ENCODE assay signal across 22 cellular contexts in the genomic region with DNA sequence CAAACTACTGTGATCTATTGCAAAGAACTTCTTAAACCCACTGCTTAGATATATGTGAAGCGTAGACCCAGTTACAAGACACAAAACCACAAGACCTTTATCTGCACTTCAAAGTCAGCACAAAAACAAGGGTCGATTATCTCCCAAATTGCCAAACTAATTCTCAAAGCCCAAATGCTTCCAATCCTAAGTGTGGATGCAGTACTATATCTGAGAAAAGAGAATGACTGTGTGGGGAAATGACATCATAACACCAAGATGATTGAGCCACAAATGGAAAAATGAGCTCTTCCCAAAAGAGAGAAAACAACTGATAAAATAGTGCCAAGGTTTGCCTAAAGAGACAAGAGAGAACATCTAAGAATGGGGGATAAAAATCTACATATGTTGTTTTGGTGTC.
DNase-seq lines count a peak whose midpoint lies in the region; ATAC-seq, FAIRE-seq and TF ChIP-seq lines count a peak whose summit lies in the region.
"Had no signal": no experiment of that assay in that cellular context is flagged by ENCODE, and none has a peak within 500 bp of the region (broad histone marks: within the 10 kb centered on the region; RNA-seq: fewer than 3 reads in every experiment).

No MANE protein-coding gene starts in this region.

- H3K4me1 ChIP-seq in DOHH2 (ENCODE audit: control insufficient read depth, low read length) (peaks cover 84% of the 10 kb centered on the region), OCI-LY7 (ENCODE audit: insufficient read depth, low read length, poor library complexity, severe bottlenecking) (peaks cover 24% of the 10 kb centered on the region), H1 (replicated peaks in 1 of 4; ENCODE audit: control insufficient read depth in 3 of 4, insufficient read depth in 4 of 4, low read length in 3 of 4) (peaks cover 0 to 4% (median 3%) of the 10 kb centered on the region in 4 experiments; a peak in 2 of 7 replicates)

- H3F3A ChIP-seq in DOHH2 (ENCODE audit: control insufficient read depth, insufficient read depth) = peaks cover 24% of the 10 kb centered on the region

- H3K4me3 ChIP-seq in DOHH2 (ENCODE audit: low read length) = peak overlapping the region; percentile 81
- no peak overlapping the region for H3K4me3 ChIP-seq in OCI-LY7 (ENCODE audit: low read depth, low read length, poor library complexity, severe bottlenecking)
- no peak overlapping the region for H3K4me3 ChIP-seq in H1 (ENCODE audit: extremely low read depth in 1 of 4, insufficient read depth in 2 of 4, low read depth in 3 of 4, low read length in 4 of 4)

- TF ChIP-seq POLR2A in H1 (IDR thresholded peaks at IDR 0.05; ENCODE audit: control extremely low read depth in 1 of 2, low read depth in 2 of 2, low read length in 2 of 2) = no peak

- H2BK120ac ChIP-seq in H1 (replicated peaks; ENCODE audit: low read depth, low read length) = no peak overlapping the region

- no peak overlapping the region for H2BK5ac ChIP-seq in H1 (ENCODE audit: low read depth, low read length)

- H3K4ac ChIP-seq in H1 (replicated peaks; ENCODE audit: insufficient read length, low read depth, low read length) = no peak overlapping the region

- ATAC-seq in stimulated activated effector memory CD8-positive, alpha-beta T cell treated with anti-CD3 and anti-CD28 coated beads, Interleukin-12 subunit alpha, Interleukin-12 subunit beta, amount 100 ng/mL, for 72 hours = no peak
- ATAC-seq in GM21381 (IDR thresholded peaks at IDR 0.05; ENCODE audit: unreplicated experiment) = no peak
- ATAC-seq in activated CD8-positive, alpha-beta T cell treated with anti-CD3 and anti-CD28 coated beads for 36 hours = no peak

- H3K14ac ChIP-seq in H1 (ENCODE audit: insufficient read length) = no peak overlapping the region

- no peak overlapping the region for H3K23ac ChIP-seq in H1 (ENCODE audit: insufficient read length)

- H3K27ac ChIP-seq in DOHH2 (ENCODE audit: low read depth, low read length) = peak overlapping the region; percentile 97
- H3K27ac ChIP-seq in OCI-LY7 (ENCODE audit: low read depth, low read length, poor library complexity, severe bottlenecking) = no peak overlapping the region
- H3K27ac ChIP-seq in H1 (ENCODE audit: low read depth, low read length) = no peak overlapping the region

- no peak overlapping the region for H4K8ac ChIP-seq in H1 (ENCODE audit: extremely low read depth, insufficient read depth, low read length)

- no peak overlapping the region for H3K18ac ChIP-seq in H1 (ENCODE audit: extremely low read depth, low read length)

- no peaks in the 10 kb centered on the region for H3K27me3 ChIP-seq in DOHH2 (ENCODE audit: control insufficient read depth, low read length)
- H3K27me3 ChIP-seq in H1 (replicated peaks in 1 of 4; ENCODE audit: control insufficient read depth in 3 of 4, extremely low read depth in 1 of 4, insufficient read depth in 3 of 4, low read length in 3 of 4) = no peaks in the 10 kb centered on the region; a peak in 1 of 7 replicates

- peaks cover 15% of the 10 kb centered on the region for H3K9me3 Mint-ChIP-seq in nephron progenitor cell
- no peaks in the 10 kb centered on the region for H3K9me3 Mint-ChIP-seq in stimulated activated effector memory CD8-positive, alpha-beta T cell treated with anti-CD3 and anti-CD28 coated beads, Interleukin-12 subunit alpha, Interleukin-12 subunit beta, amount 100 ng/mL, for 72 hours
- H3K9me3 Mint-ChIP-seq in activated CD8-positive, alpha-beta T cell treated with anti-CD3 and anti-CD28 coated beads for 36 hours = no peaks in the 10 kb centered on the region
- H3K9me3 Mint-ChIP-seq: activated naive CD8-positive, alpha-beta T cell treated with anti-CD3 and anti-CD28 coated beads, Interleukin-2, amount 10 ng/mL, durations not matched to agents 7 days and 5 days; activated T-helper 1 cell treated with anti-CD3 and anti-CD28 coated beads, Interleukin-12 subunit alpha, Interleukin-12 subunit beta, Interleukin-2, Interleukin-4 antibody, amounts not matched to agents 30 ng/mL and 10 ng/mL and 1 ng/mL, durations not matched to agents 14 hours and 24 hours and 36 hours; stimulated activated naive CD8-positive, alpha-beta T cell treated with anti-CD3 and anti-CD28 coated beads, Interleukin-15, Interleukin-2, amounts not matched to agents 100 ng/mL and 50 ng/mL, for 24 hours had no signal

- intact Hi-C loops in OCI-LY7 (cut with micrococcal nuclease; ENCODE audit: unreplicated experiment) = no loop called here
- intact Hi-C loops in activated CD8-positive, alpha-beta T cell treated with anti-CD3 and anti-CD28 coated beads for 36 hours (cut with micrococcal nuclease) = loop anchor here (10.0 kb wide), 1 partner anchor 59 kb away; no protein-coding TSS in a partner anchor

- WGBS in H1 (ENCODE audit: extremely low coverage in 1 of 2, insufficient coverage in 1 of 2, insufficient read length in 1 of 2, insufficient replicate concordance in 2 of 2, low coverage in 1 of 2, low lambda C conversion rate in 2 of 2, missing lambda C conversion rate in 1 of 2), 2 experiments = 43% methylated on average over 2 of the region's 2 CpGs; no CpG with 5 or more reads in 1 of the 2 experiments

- H3K4me2 ChIP-seq in DOHH2 (ENCODE audit: low read length) (peak overlapping the region; percentile 98), OCI-LY7 (ENCODE audit: low read length) (peak overlapping the region; percentile 59; the same call in 1 of the 2 replicates), H1 (ENCODE audit: insufficient read depth in 1 of 2, low read depth in 2 of 2, low read length in 2 of 2) (no peak overlapping the region)

- no peaks in the 10 kb centered on the region for H3K79me1 ChIP-seq in H1 (ENCODE audit: low read depth, low read length)

- no peak overlapping the region for H2BK20ac ChIP-seq in H1 (ENCODE audit: low read length)

- H2BK15ac ChIP-seq in H1 (ENCODE audit: low read length) = no peak overlapping the region

- no peak for TF ChIP-seq RAD21 in H1 (IDR thresholded peaks at IDR 0.05 in 1 of 2, conservative IDR thresholded peaks at IDR 0.05 in 1 of 2; ENCODE audit: low read depth in 2 of 2, low read length in 2 of 2)

- H3K27ac Mint-ChIP-seq in nephron progenitor cell = peak overlapping the region; percentile 92
- H3K27ac Mint-ChIP-seq in stimulated activated effector memory CD8-positive, alpha-beta T cell treated with anti-CD3 and anti-CD28 coated beads, Interleukin-12 subunit alpha, Interleukin-12 subunit beta, amount 100 ng/mL, for 72 hours = no peak overlapping the region
- no peak overlapping the region for H3K27ac Mint-ChIP-seq in activated CD8-positive, alpha-beta T cell treated with anti-CD3 and anti-CD28 coated beads for 36 hours
- H3K27ac Mint-ChIP-seq: activated naive CD8-positive, alpha-beta T cell treated with anti-CD3 and anti-CD28 coated beads, Interleukin-2, amount 10 ng/mL, durations not matched to agents 7 days and 5 days; activated T-helper 1 cell treated with anti-CD3 and anti-CD28 coated beads, Interleukin-12 subunit alpha, Interleukin-12 subunit beta, Interleukin-2, Interleukin-4 antibody, amounts not matched to agents 30 ng/mL and 10 ng/mL and 1 ng/mL, durations not matched to agents 14 hours and 24 hours and 36 hours; stimulated activated naive CD8-positive, alpha-beta T cell treated with anti-CD3 and anti-CD28 coated beads, Interleukin-15, Interleukin-2, amounts not matched to agents 100 ng/mL and 50 ng/mL, for 24 hours had no signal

- H2BK12ac ChIP-seq in H1 (ENCODE audit: low read depth, low read length) = no peak overlapping the region

- CTCF ChIA-PET in OCI-LY7 (lab: Charles Lee; ENCODE audit: unreplicated experiment) = interaction anchor here (0.6 kb wide), 1 partner anchor 143 kb away, joined by 3 read pairs; no protein-coding TSS in a partner anchor
- CTCF ChIA-PET in H1 (lab: Charles Lee; ENCODE audit: partially characterized antibody) = interaction anchor here (0.6 to 1.8 kb wide), 3 partner anchors 8 to 87 kb away, joined by 3 to 6 read pairs (median 3); no protein-coding TSS in a partner anchor
- CTCF ChIA-PET in activated CD8-positive, alpha-beta T cell treated with anti-CD3 and anti-CD28 coated beads for 36 hours (lab: Charles Lee) = no interaction called here

- H4K20me1 ChIP-seq in DOHH2 (ENCODE audit: control insufficient read depth, insufficient read depth, low read depth, low read length) = no peaks in the 10 kb centered on the region
- H4K20me1 ChIP-seq in OCI-LY7 (ENCODE audit: insufficient read depth, low read length) = no peaks in the 10 kb centered on the region
- no peaks in the 10 kb centered on the region for H4K20me1 ChIP-seq in H1 (replicated peaks in 1 of 2; ENCODE audit: control insufficient read depth in 1 of 2, insufficient read depth in 2 of 2, low read length in 2 of 2)

- no peak overlapping the region for H2AK5ac ChIP-seq in H1 (ENCODE audit: low read depth, low read length)

- H3K36me3 ChIP-seq in DOHH2 (ENCODE audit: control insufficient read depth, low read length) (peaks cover 30% of the 10 kb centered on the region), OCI-LY7 (ENCODE audit: insufficient read depth, low read length) (no peaks in the 10 kb centered on the region), H1 (ENCODE audit: control insufficient read depth in 2 of 4, insufficient read depth in 4 of 4, low read length in 3 of 4) (no peaks in the 10 kb centered on the region)

- FAIRE-seq in H1 (lab: Jason Lieb, UNC) = peak; percentile 13
- FAIRE-seq: kidney, urothelium cell line had no signal

- BruUV-seq in OCI-LY7 (replicated peaks; lab: Mats Ljungman, UMichigan) = no TSS peak

- H3K27me3 Mint-ChIP-seq in nephron progenitor cell (ENCODE audit: low read depth, poor library complexity) = no peaks in the 10 kb centered on the region
- H3K27me3 Mint-ChIP-seq in activated CD8-positive, alpha-beta T cell treated with anti-CD3 and anti-CD28 coated beads for 36 hours = no peaks in the 10 kb centered on the region
- H3K27me3 Mint-ChIP-seq: activated naive CD8-positive, alpha-beta T cell treated with anti-CD3 and anti-CD28 coated beads, Interleukin-2, amount 10 ng/mL, durations not matched to agents 7 days and 5 days; stimulated activated naive CD8-positive, alpha-beta T cell treated with anti-CD3 and anti-CD28 coated beads, Interleukin-15, Interleukin-2, amounts not matched to agents 100 ng/mL and 50 ng/mL, for 24 hours had no signal

- H3K9me3 ChIP-seq in DOHH2 (ENCODE audit: control insufficient read depth, insufficient read depth, low read length) (no peaks in the 10 kb centered on the region), OCI-LY7 (ENCODE audit: low read length) (no peaks in the 10 kb centered on the region), H1 (ENCODE audit: insufficient read depth in 2 of 2, low read depth in 1 of 2, low read length in 1 of 2) (no peaks in the 10 kb centered on the region)

- peaks cover 85% of the 10 kb centered on the region for H3K36me3 Mint-ChIP-seq in nephron progenitor cell (ENCODE audit: low read depth)
- no peaks in the 10 kb centered on the region for H3K36me3 Mint-ChIP-seq in stimulated activated effector memory CD8-positive, alpha-beta T cell treated with anti-CD3 and anti-CD28 coated beads, Interleukin-12 subunit alpha, Interleukin-12 subunit beta, amount 100 ng/mL, for 72 hours
- no peaks in the 10 kb centered on the region for H3K36me3 Mint-ChIP-seq in activated CD8-positive, alpha-beta T cell treated with anti-CD3 and anti-CD28 coated beads for 36 hours (ENCODE audit: low read depth)
- H3K36me3 Mint-ChIP-seq: activated naive CD8-positive, alpha-beta T cell treated with anti-CD3 and anti-CD28 coated beads, Interleukin-2, amount 10 ng/mL, durations not matched to agents 7 days and 5 days had no signal

- no peak overlapping the region for H4K5ac ChIP-seq in H1 (ENCODE audit: insufficient read length, low read depth, low read length)

- H3K56ac ChIP-seq in H1 (replicated peaks; ENCODE audit: insufficient read length, low read depth, low read length) = no peak overlapping the region

- H3K9ac ChIP-seq in H1 (replicated peaks in 1 of 4; ENCODE audit: extremely low read depth in 1 of 4, low read depth in 3 of 4, low read length in 3 of 4) = no peak overlapping the region

- no peaks in the 10 kb centered on the region for H3K23me2 ChIP-seq in H1 (ENCODE audit: low read depth, low read length)

- no peak overlapping the region for H2AFZ ChIP-seq in OCI-LY7 (ENCODE audit: low read length)
- no peak overlapping the region for H2AFZ ChIP-seq in H1 (ENCODE audit: low read length)

- TF ChIP-seq EP300 in H1 (IDR thresholded peaks at IDR 0.05; ENCODE audit: borderline replicate concordance in 1 of 2, low read depth in 2 of 2, low read length in 2 of 2) = no peak

- H3K79me2 ChIP-seq in DOHH2 (ENCODE audit: control insufficient read depth, low read length) = peaks cover 49% of the 10 kb centered on the region
- no peaks in the 10 kb centered on the region for H3K79me2 ChIP-seq in OCI-LY7 (ENCODE audit: insufficient read depth, low read depth, low read length)
- H3K79me2 ChIP-seq in H1 (ENCODE audit: control insufficient read depth in 1 of 2, insufficient read depth in 2 of 2, low read length in 2 of 2) = no peaks in the 10 kb centered on the region

- H3K4me1 Mint-ChIP-seq in nephron progenitor cell = peaks cover 52% of the 10 kb centered on the region
- no peaks in the 10 kb centered on the region for H3K4me1 Mint-ChIP-seq in stimulated activated effector memory CD8-positive, alpha-beta T cell treated with anti-CD3 and anti-CD28 coated beads, Interleukin-12 subunit alpha, Interleukin-12 subunit beta, amount 100 ng/mL, for 72 hours
- no peaks in the 10 kb centered on the region for H3K4me1 Mint-ChIP-seq in activated CD8-positive, alpha-beta T cell treated with anti-CD3 and anti-CD28 coated beads for 36 hours (ENCODE audit: low read depth)
- H3K4me1 Mint-ChIP-seq: activated naive CD8-positive, alpha-beta T cell treated with anti-CD3 and anti-CD28 coated beads, Interleukin-2, amount 10 ng/mL, durations not matched to agents 7 days and 5 days had no signal

- H3K4me3 Mint-ChIP-seq in nephron progenitor cell = no peak overlapping the region
- no peak overlapping the region for H3K4me3 Mint-ChIP-seq in stimulated activated effector memory CD8-positive, alpha-beta T cell treated with anti-CD3 and anti-CD28 coated beads, Interleukin-12 subunit alpha, Interleukin-12 subunit beta, amount 100 ng/mL, for 72 hours
- H3K4me3 Mint-ChIP-seq in activated CD8-positive, alpha-beta T cell treated with anti-CD3 and anti-CD28 coated beads for 36 hours = no peak overlapping the region
- H3K4me3 Mint-ChIP-seq: activated naive CD8-positive, alpha-beta T cell treated with anti-CD3 and anti-CD28 coated beads, Interleukin-2, amount 10 ng/mL, durations not matched to agents 7 days and 5 days; activated T-helper 1 cell treated with anti-CD3 and anti-CD28 coated beads, Interleukin-12 subunit alpha, Interleukin-12 subunit beta, Interleukin-2, Interleukin-4 antibody, amounts not matched to agents 30 ng/mL and 10 ng/mL and 1 ng/mL, durations not matched to agents 14 hours and 24 hours and 36 hours; stimulated activated naive CD8-positive, alpha-beta T cell treated with anti-CD3 and anti-CD28 coated beads, Interleukin-15, Interleukin-2, amounts not matched to agents 100 ng/mL and 50 ng/mL, for 24 hours had no signal

- DNase-seq in OCI-LY7 (ENCODE audit: low spot score) (no peak), H1 (ENCODE audit: low read depth in 1 of 2, low spot score in 2 of 2) (no peak), nephron progenitor cell (no peak), amygdala (lab: John Stamatoyannopoulos, UW) (no peak)
- no peak for DNase-seq in stimulated activated effector memory CD8-positive, alpha-beta T cell treated with anti-CD3 and anti-CD28 coated beads, Interleukin-12 subunit alpha, Interleukin-12 subunit beta, amount 100 ng/mL, for 72 hours (ENCODE audit: low spot score in 2 of 2)
- no peak for DNase-seq in activated CD8-positive, alpha-beta T cell treated with anti-CD3 and anti-CD28 coated beads for 36 hours
- DNase-seq: activated naive CD8-positive, alpha-beta T cell treated with anti-CD3 and anti-CD28 coated beads, Interleukin-2, amount 10 ng/mL, durations not matched to agents 7 days and 5 days; AML-193; cerebellar nuclear complex; COR-L47; effector CD8-positive, alpha-beta T cell; hypothalamus; KBM-7; kidney; NCI-H1092; NCI-H524; SHP77 treated with DMSO at 0.1 percent for 48 hours had no signal

- POLR2A ChIA-PET in OCI-LY7 (lab: Charles Lee) = interaction anchor here (0.6 to 1.2 kb wide), 3 partner anchors 14 to 122 kb away, joined by 3 to 5 read pairs (median 3); no protein-coding TSS in a partner anchor
- POLR2A ChIA-PET in H1 (lab: Charles Lee; ENCODE audit: partially characterized antibody) = no interaction called here
- POLR2A ChIA-PET in activated CD8-positive, alpha-beta T cell treated with anti-CD3 and anti-CD28 coated beads for 36 hours (lab: Charles Lee) = no interaction called here

- no peak overlapping the region for H4K91ac ChIP-seq in H1 (replicated peaks; ENCODE audit: insufficient read length, low read length)

- H3K9me2 ChIP-seq in DOHH2 (replicated peaks; ENCODE audit: control insufficient read depth, low read length) = no peaks in the 10 kb centered on the region
- no peaks in the 10 kb centered on the region for H3K9me2 ChIP-seq in OCI-LY7 (ENCODE audit: insufficient read depth, low read length)

- TF ChIP-seq CTCF in DOHH2 (IDR thresholded peaks at IDR 0.05; ENCODE audit: low read depth, low read length, poor library complexity, severe bottlenecking) (no peak), OCI-LY7 (conservative IDR thresholded peaks at IDR 0.05; ENCODE audit: low read length) (no peak), H1 (IDR thresholded peaks at IDR 0.05; ENCODE audit: control extremely low read depth in 1 of 3, insufficient read depth in 1 of 3, low read depth in 1 of 3, low read length in 3 of 3) (no peak), nephron progenitor cell (IDR thresholded peaks at IDR 0.05) (no peak)
- TF ChIP-seq CTCF in activated CD8-positive, alpha-beta T cell treated with anti-CD3 and anti-CD28 coated beads for 36 hours (IDR thresholded peaks at IDR 0.05) = no peak

Comparison
In these comparisons a context has a peak if more than half of its experiments do, and no peak if none do; other contexts are left out.
1. H3K4me2 ChIP-seq: peak in DOHH2 (single experiment) and OCI-LY7 (single experiment); none in H1 (0 of 2).